8 cellular contexts compared by ENCODE assay signal in the genomic region with DNA sequence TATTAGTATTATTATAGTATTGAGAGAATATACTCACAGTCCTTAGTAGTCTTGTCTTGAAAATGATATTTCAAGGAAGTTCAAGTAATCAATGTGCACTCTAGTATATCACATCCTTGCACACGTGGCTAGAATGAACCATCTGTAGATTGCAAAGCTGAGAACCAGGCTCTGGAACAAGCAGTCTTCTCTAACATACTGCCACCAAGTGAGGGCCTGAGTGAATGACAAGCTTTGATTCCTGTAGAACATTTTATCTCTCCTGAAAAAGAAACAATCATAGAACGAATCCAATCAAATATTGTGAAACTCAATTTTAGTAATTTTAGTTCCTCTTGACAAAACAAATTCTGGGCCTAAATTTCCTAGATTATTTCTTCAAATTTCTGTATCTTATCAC. TPM values are rescaled to one million over a fixed set of nuclear protein-coding genes. Genes with fewer than 3 reads are reported as not detected.
A peak's percentile ranks its signal among the peaks of the same experiment; 100 is the strongest.
DNase-seq lines count a peak whose midpoint lies in the region; TF ChIP-seq lines count a peak whose summit lies in the region.

No MANE protein-coding gene starts in this region.

- no peak overlapping the region for H3K4me3 Mint-ChIP-seq in activated naive CD8-positive, alpha-beta T cell treated with anti-CD3 and anti-CD28 coated beads for 36 hours

- H2AFZ ChIP-seq in neural cell (ENCODE audit: low read depth, low read length), result no peak overlapping the region

- H3K27ac ChIP-seq in WERI-Rb-1 (no peak overlapping the region), neural cell (ENCODE audit: low read length) (no peak overlapping the region)

- H3K27me3 Mint-ChIP-seq in activated naive CD8-positive, alpha-beta T cell treated with anti-CD3 and anti-CD28 coated beads for 36 hours, result peaks cover 28% of the 10 kb centered on the region

- peak; percentile 55 for TF ChIP-seq RAD21 in neural cell (conservative IDR thresholded peaks at IDR 0.05)

- DNase-seq in DMS 273 (lab: John Stamatoyannopoulos, UW; ENCODE audit: unreplicated experiment) (peak; percentile 62), DMS 273 treated with DMSO at 0.1 percent for 48 hours (lab: John Stamatoyannopoulos, UW) (no peak), HT-29 (ENCODE audit: low spot score) (peak; percentile 56), WERI-Rb-1 (peak; percentile 10), germinal center (ENCODE audit: low spot score) (no peak)
- DNase-seq in activated naive CD8-positive, alpha-beta T cell treated with anti-CD3 and anti-CD28 coated beads for 36 hours, result no peak
- DNase-seq in stimulated activated naive CD4-positive, alpha-beta T cell (lab: John Stamatoyannopoulos, UW), result no peak

- TF ChIP-seq EP300 in neural cell (conservative IDR thresholded peaks at IDR 0.05; ENCODE audit: poor library complexity, severe bottlenecking), result no peak

- H3K9me2 ChIP-seq in neural cell (ENCODE audit: insufficient read depth, low read length), result no peaks in the 10 kb centered on the region

- no peaks in the 10 kb centered on the region for H3K9me3 Mint-ChIP-seq in activated naive CD8-positive, alpha-beta T cell treated with anti-CD3 and anti-CD28 coated beads for 36 hours

- H3K27me3 ChIP-seq in WERI-Rb-1 (ENCODE audit: insufficient read depth, low read depth, severe bottlenecking), result peaks cover 30% of the 10 kb centered on the region
- H3K27me3 ChIP-seq in neural cell (ENCODE audit: insufficient read depth, low read depth, low read length), result no peaks in the 10 kb centered on the region

- H3K4me1 Mint-ChIP-seq in activated naive CD8-positive, alpha-beta T cell treated with anti-CD3 and anti-CD28 coated beads for 36 hours, result no peaks in the 10 kb centered on the region

- no peaks in the 10 kb centered on the region for H3K9me3 ChIP-seq in WERI-Rb-1 (ENCODE audit: severe bottlenecking)
- no peaks in the 10 kb centered on the region for H3K9me3 ChIP-seq in neural cell (ENCODE audit: low read length)

- peak; percentile 43 for TF ChIP-seq CTCF in WERI-Rb-1 (IDR thresholded peaks at IDR 0.05; ENCODE audit: low read depth, low read length)
- peak; percentile 59 for TF ChIP-seq CTCF in neural cell (IDR thresholded peaks at IDR 0.05; ENCODE audit: poor library complexity, severe bottlenecking)

- H3K4me3 ChIP-seq in WERI-Rb-1 (ENCODE audit: low read depth, low read length) (no peak overlapping the region), neural cell (ENCODE audit: low read length) (no peak overlapping the region)

- no peaks in the 10 kb centered on the region for H3K36me3 ChIP-seq in WERI-Rb-1
- no peaks in the 10 kb centered on the region for H3K36me3 ChIP-seq in neural cell (ENCODE audit: insufficient read depth, low read length)

- no peaks in the 10 kb centered on the region for H4K20me1 ChIP-seq in neural cell (ENCODE audit: insufficient read depth)

- H3K27ac Mint-ChIP-seq in activated naive CD8-positive, alpha-beta T cell treated with anti-CD3 and anti-CD28 coated beads for 36 hours, result no peak overlapping the region

- H3K36me3 Mint-ChIP-seq in activated naive CD8-positive, alpha-beta T cell treated with anti-CD3 and anti-CD28 coated beads for 36 hours, result no peaks in the 10 kb centered on the region

- no peaks in the 10 kb centered on the region for H3F3A ChIP-seq in neural cell (ENCODE audit: insufficient read depth, low read length, poor library complexity, severe bottlenecking)

- no peaks in the 10 kb centered on the region for H3K79me2 ChIP-seq in neural cell (replicated peaks; ENCODE audit: insufficient read depth, low read length)

- no peak overlapping the region for H3K4me2 ChIP-seq in neural cell (ENCODE audit: low read length)

- no peak overlapping the region for H3K9ac ChIP-seq in neural cell (ENCODE audit: low read length)

TF ChIP-seq in neural cell, 6 proteins besides CTCF, POLR2A, EP300 and RAD21:
- TF ChIP-seq REST (IDR thresholded peaks at IDR 0.05; ENCODE audit: borderline replicate concordance) (no peak), POLR2AphosphoS5 (IDR thresholded peaks at IDR 0.05) (no peak), EZH2 (IDR thresholded peaks at IDR 0.05; ENCODE audit: borderline replicate concordance, insufficient read depth, low read length, poor library complexity, severe bottlenecking) (no peak), SMC3 (conservative IDR thresholded peaks at IDR 0.05; ENCODE audit: poor library complexity) (peak; percentile 55), MXI1 (conservative IDR thresholded peaks at IDR 0.05; ENCODE audit: poor library complexity, severe bottlenecking) (no peak), TAF1 (IDR thresholded peaks at IDR 0.05; ENCODE audit: low read depth) (no peak)

RNA-seq across cellular contexts. Expression of gene SULT1C3, which starts 55.3 kb away (rescaled TPM):
- total RNA-seq in HT-29 (2014; rRNA removed; shearing (Covaris generic)), result 0.94 TPM in 1 of 2 replicates, not detected in the other
- not detected in 2 replicates for polyA plus RNA-seq in neural cell
- not detected in 2 replicates for polyA minus RNA-seq in neural cell
- total RNA-seq in activated naive CD8-positive, alpha-beta T cell treated with anti-CD3 and anti-CD28 coated beads for 36 hours, result not detected

Comparison
In these comparisons a context has a peak if more than half of its experiments do, and no peak if none do; other contexts are left out.
1. DNase-seq: peak in DMS 273 (single experiment), HT-29 (single experiment) and WERI-Rb-1 (single experiment); none in DMS 273 treated with DMSO at 0.1 percent for 48 hours (single experiment), activated naive CD8-positive, alpha-beta T cell treated with anti-CD3 and anti-CD28 coated beads for 36 hours (single experiment), stimulated activated naive CD4-positive, alpha-beta T cell (0 of 6) and germinal center (single experiment).